Comparison of ENCODE assay signal across 17 cellular contexts in the genomic region with DNA sequence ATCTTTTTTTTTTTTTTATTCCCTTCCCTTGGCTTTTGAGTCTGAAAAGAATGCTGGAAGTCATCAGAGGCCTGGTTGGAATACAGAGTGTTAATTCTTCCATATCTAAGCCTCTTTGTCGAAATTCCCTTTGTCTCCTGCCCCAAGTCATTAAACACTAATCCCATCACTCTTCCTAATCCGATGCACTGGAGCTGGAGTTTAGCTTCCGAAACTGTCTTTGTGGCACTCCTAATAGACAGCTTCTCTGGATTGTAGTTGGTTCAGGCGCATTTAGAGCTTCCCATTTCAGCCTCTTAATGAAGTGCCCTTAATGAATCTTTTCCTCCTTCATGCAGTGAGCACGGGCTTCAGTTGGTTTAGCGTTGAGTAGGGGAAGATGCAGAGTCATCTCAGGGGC.
A peak's percentile ranks its signal among the peaks of the same experiment; 100 is the strongest.
DNase-seq lines count a peak whose midpoint lies in the region; ATAC-seq and TF ChIP-seq lines count a peak whose summit lies in the region.
"Had no signal": no experiment of that assay in that cellular context is flagged by ENCODE, and none has a peak within 500 bp of the region (broad histone marks: within the 10 kb centered on the region; RNA-seq: fewer than 3 reads in every experiment).

No MANE protein-coding gene starts in this region.

- no peaks in the 10 kb centered on the region for H3K9me3 Mint-ChIP-seq in endodermal cell

- H3K27me3 ChIP-seq in endodermal cell (ENCODE audit: control insufficient read depth, insufficient read depth, low read length, poor library complexity, severe bottlenecking) = no peaks in the 10 kb centered on the region

- no peak overlapping the region for H3K9ac ChIP-seq in endodermal cell (ENCODE audit: extremely low read depth, low read length, poor library complexity, severe bottlenecking)
- H3K9ac ChIP-seq: KMS-11 had no signal

- H3K4me1 Mint-ChIP-seq in endodermal cell = peaks cover 23% of the 10 kb centered on the region
- H3K4me1 Mint-ChIP-seq: CD4-positive, CD25-positive, alpha-beta regulatory T cell had no signal

- WGBS in endodermal cell (ENCODE audit: insufficient coverage in 1 of 2, insufficient read length in 1 of 2), 2 experiments = 50 to 55% methylated on average over 3 to 6 of the region's 6 CpGs

- no peaks in the 10 kb centered on the region for H3K9me3 ChIP-seq in endodermal cell (ENCODE audit: control insufficient read depth, low read length)
- H3K9me3 ChIP-seq: SJSA1 had no signal

- TF ChIP-seq CTCF in endodermal cell (conservative IDR thresholded peaks at IDR 0.05) = no peak

- H3K27me3 Mint-ChIP-seq in endodermal cell (ENCODE audit: insufficient read depth) = no peaks in the 10 kb centered on the region
- H3K27me3 Mint-ChIP-seq: CD4-positive, CD25-positive, alpha-beta regulatory T cell had no signal

- H3K36me3 ChIP-seq in endodermal cell (ENCODE audit: control insufficient read depth, insufficient read depth, low read length) = no peaks in the 10 kb centered on the region
- H3K36me3 ChIP-seq: SJSA1 had no signal

- DNase-seq in DMS79 (lab: John Stamatoyannopoulos, UW) = peak; percentile 39
- DNase-seq in NCI-H82 (lab: John Stamatoyannopoulos, UW) = peak; percentile 98
- no peak for DNase-seq in endodermal cell
- DNase-seq in retina = peak; percentile 45
- DNase-seq in iPS-NIHi11 (ENCODE audit: low spot score) = no peak
- no peak for DNase-seq in activated T-cell treated with anti-CD3 and anti-CD28 coated beads, Interleukin-2, amount 50 U/mL, for 48 hours
- no peak for DNase-seq in NAMALWA (ENCODE audit: low spot score)
- DNase-seq: CD4-positive, CD25-positive, alpha-beta regulatory T cell; DMS 273 treated with DMSO at 0.1 percent for 48 hours; GOT3; IMR-90; NCI-H446 treated with DMSO at 0.1 percent for 48 hours; NK-92 treated with Interleukin-12 subunit alpha and Interleukin-12 subunit beta, amount 100 ng/mL, for 24 hours had no signal

- H3K4me3 Mint-ChIP-seq in endodermal cell = no peak overlapping the region
- H3K4me3 Mint-ChIP-seq: CD4-positive, CD25-positive, alpha-beta regulatory T cell had no signal

- peak overlapping the region; percentile 19 for H3K4me3 ChIP-seq in endodermal cell (ENCODE audit: low read length)
- H3K4me3 ChIP-seq: SJSA1 had no signal

- H3K36me3 Mint-ChIP-seq in endodermal cell (ENCODE audit: low read depth) = no peaks in the 10 kb centered on the region
- H3K36me3 Mint-ChIP-seq: CD4-positive, CD25-positive, alpha-beta regulatory T cell had no signal

- no peak for ATAC-seq in HG02588 (IDR thresholded peaks at IDR 0.05; ENCODE audit: unreplicated experiment)
- ATAC-seq: HCT116 had no signal

- H3K27ac ChIP-seq in endodermal cell (ENCODE audit: low read depth, low read length) = no peak overlapping the region
- H3K27ac ChIP-seq: KMS-11, SJSA1 had no signal

- peaks cover 13% of the 10 kb centered on the region for H3K4me1 ChIP-seq in endodermal cell (ENCODE audit: control insufficient read depth, insufficient read depth, low read length)

- no peak overlapping the region for H3K27ac Mint-ChIP-seq in endodermal cell
- H3K27ac Mint-ChIP-seq: CD4-positive, CD25-positive, alpha-beta regulatory T cell had no signal

Comparison
In these comparisons a context has a peak if more than half of its experiments do, and no peak if none do; other contexts are left out.
1. DNase-seq: peak in DMS79 (single experiment), NCI-H82 (single experiment) and retina (single experiment); none in endodermal cell (single experiment), iPS-NIHi11 (single experiment), activated T-cell treated with anti-CD3 and anti-CD28 coated beads, Interleukin-2, amount 50 U/mL, for 48 hours (0 of 2) and NAMALWA (single experiment).